ENCODE assay signal across 23 cellular contexts in the genomic region with DNA sequence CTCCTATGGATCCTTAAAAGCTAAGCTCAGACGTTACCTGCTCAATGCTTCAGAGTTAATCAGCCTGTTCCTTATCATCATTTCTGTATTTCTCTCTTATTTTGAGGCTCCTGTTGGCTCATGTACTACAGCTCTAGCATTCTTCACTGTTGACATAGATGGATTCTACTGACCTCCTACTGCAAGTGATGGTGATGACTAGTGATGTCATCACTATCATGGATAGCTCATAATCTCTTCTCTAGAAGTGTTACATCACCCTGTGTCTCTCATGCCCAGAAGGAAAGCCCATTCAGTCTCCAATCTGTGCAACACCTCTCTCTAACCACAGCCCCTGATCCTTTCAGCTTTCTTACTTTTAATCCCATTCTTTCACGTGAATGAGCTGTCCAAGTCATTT.
DNase-seq lines count a peak whose midpoint lies in the region; ATAC-seq and TF ChIP-seq lines count a peak whose summit lies in the region.
"Had no signal": no experiment of that assay in that cellular context is flagged by ENCODE, and none has a peak within 500 bp of the region (broad histone marks: within the 10 kb centered on the region; RNA-seq: fewer than 3 reads in every experiment).

No MANE protein-coding gene starts in this region.

- peaks cover 15% of the 10 kb centered on the region; the same call in 1 of the 2 replicates for H3F3A ChIP-seq in GM23248 (ENCODE audit: insufficient read depth)

- DNase-seq in GM23248 (peak; percentile 7), NCI-H226 (peak; percentile 16), epithelial cell of esophagus (ENCODE audit: low read depth) (peak; percentile 20), fibroblast of pulmonary artery (ENCODE audit: low read depth) (peak; percentile 20), HuH-7.5 (ENCODE audit: low spot score) (no peak), NCI-H446 treated with DMSO at 0.1 percent for 48 hours (lab: John Stamatoyannopoulos, UW) (no peak)
- DNase-seq: 8988T; ACHN; CD4-positive, alpha-beta T cell; CD8-positive, alpha-beta memory T cell; DMS 273 treated with DMSO at 0.1 percent for 48 hours; DMS79; EL; GDM1; H9; HFFc6 had no signal

- peaks cover 9% of the 10 kb centered on the region for H3K4me1 ChIP-seq in GM23248 (ENCODE audit: insufficient read depth)
- H3K4me1 ChIP-seq: A549, BLaER1 had no signal

- no peak overlapping the region for H3K4me3 ChIP-seq in GM23248
- no peak overlapping the region for H3K4me3 ChIP-seq in epithelial cell of esophagus (ENCODE audit: low read length)
- no peak overlapping the region for H3K4me3 ChIP-seq in fibroblast of pulmonary artery (replicated peaks; ENCODE audit: low read depth, low read length)
- H3K4me3 ChIP-seq: A549, BLaER1, GM12878, GM23338 had no signal

- WGBS in GM23248 (ENCODE audit: low coverage in 1 of 2, low lambda C conversion rate in 2 of 2, missing lambda C conversion rate in 2 of 2), 2 experiments = 37 to 38% methylated on average over 2 of the region's 2 CpGs

- in situ Hi-C loops in GM23248 (cut with MboI) = no loop called here

- no peaks in the 10 kb centered on the region for H4K20me1 ChIP-seq in GM23248 (ENCODE audit: insufficient read depth)
- H4K20me1 ChIP-seq: BLaER1 had no signal

- H3K27me3 ChIP-seq in GM23248 (replicated peaks; ENCODE audit: insufficient read depth) = no peaks in the 10 kb centered on the region
- H3K27me3 ChIP-seq: BLaER1 had no signal

- H3K9ac ChIP-seq in GM23248 = no peak overlapping the region
- H3K9ac ChIP-seq: BLaER1 had no signal

- no peak overlapping the region for H3K27ac ChIP-seq in GM23248
- H3K27ac ChIP-seq: A549, BLaER1, C4-2B had no signal

- no peaks in the 10 kb centered on the region; the same call in 1 of the 2 replicates for H3K9me2 ChIP-seq in GM23248 (ENCODE audit: insufficient read depth)

- no peaks in the 10 kb centered on the region for H3K79me2 ChIP-seq in GM23248 (ENCODE audit: insufficient read depth)

- TF ChIP-seq CTCF in epithelial cell of esophagus (IDR thresholded peaks at IDR 0.05; ENCODE audit: insufficient read depth, low read depth, low read length, missing control alignments) (no peak), fibroblast of pulmonary artery (IDR thresholded peaks at IDR 0.05; ENCODE audit: low read length, missing control alignments) (no peak)

- no peak for ATAC-seq in HG02870 (IDR thresholded peaks at IDR 0.05; ENCODE audit: unreplicated experiment)
- ATAC-seq: A549, GM12878, GM23338, HCT116 had no signal

- no peak overlapping the region for H3K4me2 ChIP-seq in GM23248 (ENCODE audit: unreplicated experiment)
- H3K4me2 ChIP-seq: A549, BLaER1, GM23338 had no signal

- no peak overlapping the region for H2AFZ ChIP-seq in GM23248
- H2AFZ ChIP-seq: GM23338 had no signal

- H3K36me3 ChIP-seq in GM23248 (ENCODE audit: low read depth) = no peaks in the 10 kb centered on the region
- H3K36me3 ChIP-seq: BLaER1 had no signal

- H3K9me3 ChIP-seq in GM23248 (ENCODE audit: low read depth) = no peaks in the 10 kb centered on the region
- H3K9me3 ChIP-seq: A549, BLaER1 had no signal

Comparison
In these comparisons a context has a peak if more than half of its experiments do, and no peak if none do; other contexts are left out.
1. DNase-seq: peak in GM23248 (single experiment), NCI-H226 (single experiment), epithelial cell of esophagus (single experiment) and fibroblast of pulmonary artery (single experiment); none in HuH-7.5 (single experiment) and NCI-H446 treated with DMSO at 0.1 percent for 48 hours (single experiment).